Comparison of ENCODE assay signal across 14 cellular contexts in the genomic region with DNA sequence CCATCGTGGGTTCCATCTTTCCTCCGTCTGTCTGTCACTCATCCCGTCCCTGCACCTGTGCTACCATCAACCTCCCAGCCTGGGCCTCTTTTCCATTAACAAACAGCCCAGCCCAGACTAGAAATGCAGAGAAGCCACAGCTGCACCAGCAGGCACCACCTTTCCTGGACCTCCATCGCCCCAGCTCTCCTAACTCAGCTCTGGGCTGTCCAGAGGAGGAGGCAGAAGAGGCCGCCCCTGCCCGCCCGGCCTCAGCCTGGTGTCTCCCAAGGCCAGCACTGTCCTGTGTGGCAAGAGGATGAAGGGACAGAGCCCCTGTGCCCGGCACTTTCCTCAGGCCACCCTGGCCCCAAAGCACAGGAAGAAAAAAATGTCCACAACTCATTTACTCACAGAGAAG.
DNase-seq lines count a peak whose midpoint lies in the region; ATAC-seq and TF ChIP-seq lines count a peak whose summit lies in the region.
"Had no signal": no experiment of that assay in that cellular context is flagged by ENCODE, and none has a peak within 500 bp of the region (broad histone marks: within the 10 kb centered on the region; RNA-seq: fewer than 3 reads in every experiment).

No MANE protein-coding gene starts in this region.

- H3K79me1 ChIP-seq in IMR-90 (ENCODE audit: low read depth in 1 of 2, low read length in 2 of 2), result no peaks in the 10 kb centered on the region

- intact Hi-C loops in IMR-90 (cut with micrococcal nuclease) (no loop called here), Panc1 (cut with micrococcal nuclease; ENCODE audit: unreplicated experiment) (no loop called here), spleen (cut with DNase I; ENCODE audit: low total_unique reads) (no loop called here), posterior cingulate gyrus (cut with DNase I) (no loop called here)
- intact Hi-C loops in CD4-positive, alpha-beta memory T cell (cut with micrococcal nuclease), result no loop called here

- H3K18ac ChIP-seq in IMR-90 (ENCODE audit: low read depth, low read length), result no peak overlapping the region

- no peak for TF ChIP-seq CTCF in IMR-90 (conservative IDR thresholded peaks at IDR 0.05; ENCODE audit: low read depth, low read length)
- TF ChIP-seq CTCF in Panc1 (IDR thresholded peaks at IDR 0.05), result no peak
- no peak for TF ChIP-seq CTCF in neural progenitor cell (IDR thresholded peaks at IDR 0.05)
- no peak for TF ChIP-seq CTCF in spleen (IDR thresholded peaks at IDR 0.05 in 8 of 11, conservative IDR thresholded peaks at IDR 0.05 in 3 of 11)

- H2AFZ ChIP-seq in IMR-90 (replicated peaks; ENCODE audit: low read length, poor library complexity) (peak overlapping the region; percentile 21), neural progenitor cell (replicated peaks) (no peak overlapping the region)

- no CpG with 5 or more reads among the region's 8 CpGs for WGBS in IMR-90 (ENCODE audit: extremely low coverage in 2 of 2, insufficient read length in 1 of 2), 2 experiments
- WGBS in spleen, 5 donors, result 82 to 95% (median 88%) methylated on average over 7 to 8 of the region's 8 CpGs

- CTCF ChIA-PET in IMR-90 (lab: Yijun Ruan, JAX) (no interaction called here), Panc1 (lab: Charles Lee) (no interaction called here)
- CTCF ChIA-PET in CD4-positive, alpha-beta memory T cell (lab: Charles Lee; ENCODE audit: partially characterized antibody), result no interaction called here

- H3K27ac ChIP-seq in IMR-90 (ENCODE audit: insufficient read depth, low read length) (no peak overlapping the region), Panc1 (ENCODE audit: low read length) (no peak overlapping the region), neural progenitor cell (no peak overlapping the region), spleen (no peak overlapping the region)
- H3K27ac ChIP-seq in CD4-positive, alpha-beta memory T cell (ENCODE audit: low read depth, low read length), result no peak overlapping the region

- H2BK15ac ChIP-seq in IMR-90 (ENCODE audit: low read depth, low read length), result no peak overlapping the region

- no peaks in the 10 kb centered on the region for H3F3A ChIP-seq in neural progenitor cell (ENCODE audit: low read depth)

- H3K36me3 ChIP-seq in IMR-90 (ENCODE audit: control insufficient read depth, insufficient read depth, low read length) (no peaks in the 10 kb centered on the region), Panc1 (ENCODE audit: control insufficient read depth, insufficient read depth, low read length) (no peaks in the 10 kb centered on the region), neural progenitor cell (no peaks in the 10 kb centered on the region), spleen (no peaks in the 10 kb centered on the region)
- no peaks in the 10 kb centered on the region for H3K36me3 ChIP-seq in CD4-positive, alpha-beta memory T cell (ENCODE audit: insufficient read depth, low read length)
- H3K36me3 ChIP-seq: BE2C had no signal

- no peak overlapping the region for H3K27ac Mint-ChIP-seq in neural progenitor cell
- H3K27ac Mint-ChIP-seq in CD4-positive, alpha-beta memory T cell, result no peak overlapping the region

- H3K27me3 ChIP-seq in IMR-90 (ENCODE audit: control insufficient read depth, insufficient read depth, low read length), result no peaks in the 10 kb centered on the region
- H3K27me3 ChIP-seq in Panc1 (ENCODE audit: control insufficient read depth, insufficient read depth, low read length), result no peaks in the 10 kb centered on the region; the same call in 1 of the 2 replicates
- no peaks in the 10 kb centered on the region for H3K27me3 ChIP-seq in neural progenitor cell
- peaks cover 0 to 19% (median 0%) of the 10 kb centered on the region in 7 donors for H3K27me3 ChIP-seq in spleen (replicated peaks in 1 of 7)
- H3K27me3 ChIP-seq in CD4-positive, alpha-beta memory T cell (ENCODE audit: insufficient read depth, low read length), result no peaks in the 10 kb centered on the region
- H3K27me3 ChIP-seq: BE2C had no signal

- H3K27me3 Mint-ChIP-seq in neural progenitor cell (ENCODE audit: insufficient read depth, low read depth), result peaks cover 18% of the 10 kb centered on the region
- H3K27me3 Mint-ChIP-seq in CD4-positive, alpha-beta memory T cell, result no peaks in the 10 kb centered on the region
- H3K27me3 Mint-ChIP-seq: CD4-positive, CD25-positive, alpha-beta regulatory T cell had no signal

- no peak overlapping the region for H4K8ac ChIP-seq in IMR-90 (ENCODE audit: low read depth in 2 of 2, low read length in 2 of 2)

- H3K4me3 Mint-ChIP-seq in neural progenitor cell, result peak overlapping the region; percentile 27
- no peak overlapping the region for H3K4me3 Mint-ChIP-seq in CD4-positive, alpha-beta memory T cell
- H3K4me3 Mint-ChIP-seq: CD4-positive, CD25-positive, alpha-beta regulatory T cell; H9 had no signal

- no peak overlapping the region for H3K23ac ChIP-seq in IMR-90 (ENCODE audit: low read depth, low read length)

- H2AK9ac ChIP-seq in IMR-90 (replicated peaks; ENCODE audit: low read depth, low read length, poor library complexity), result no peak overlapping the region

- dilution Hi-C loops in IMR-90 (cut with HindIII; ENCODE audit: low sequenced_read_pairs, unreplicated experiment), result no loop called here

- no peak overlapping the region for H4K91ac ChIP-seq in IMR-90 (ENCODE audit: insufficient read depth, low read depth, low read length)

- H3K36me3 Mint-ChIP-seq in neural progenitor cell, result no peaks in the 10 kb centered on the region
- no peaks in the 10 kb centered on the region for H3K36me3 Mint-ChIP-seq in CD4-positive, alpha-beta memory T cell
- H3K36me3 Mint-ChIP-seq: CD4-positive, CD25-positive, alpha-beta regulatory T cell had no signal

- H3K4me3 ChIP-seq in IMR-90 (ENCODE audit: insufficient read depth, low read depth, low read length), result no peak overlapping the region
- H3K4me3 ChIP-seq in Panc1 (ENCODE audit: low read depth in 2 of 2, low read length in 2 of 2), result no peak overlapping the region
- H3K4me3 ChIP-seq in neural progenitor cell, result no peak overlapping the region
- no peak overlapping the region for H3K4me3 ChIP-seq in spleen
- H3K4me3 ChIP-seq in CD4-positive, alpha-beta memory T cell (ENCODE audit: low read length in 2 of 2), result no peak overlapping the region

- no peak overlapping the region for H2BK20ac ChIP-seq in IMR-90 (ENCODE audit: low read depth, low read length)

- no peak overlapping the region for H2AK5ac ChIP-seq in IMR-90 (ENCODE audit: low read depth, low read length)

- H3K4me1 ChIP-seq in IMR-90 (ENCODE audit: control insufficient read depth, insufficient read depth, low read length), result no peaks in the 10 kb centered on the region
- H3K4me1 ChIP-seq in Panc1 (ENCODE audit: control insufficient read depth, insufficient read depth, low read length), result no peaks in the 10 kb centered on the region; the same call in 1 of the 2 replicates
- no peaks in the 10 kb centered on the region for H3K4me1 ChIP-seq in neural progenitor cell
- H3K4me1 ChIP-seq in spleen, result no peaks in the 10 kb centered on the region
- H3K4me1 ChIP-seq in CD4-positive, alpha-beta memory T cell (ENCODE audit: insufficient read depth, low read length), result no peaks in the 10 kb centered on the region
- H3K4me1 ChIP-seq: BE2C, Caco-2 had no signal

- H3K9ac ChIP-seq in IMR-90 (ENCODE audit: low read depth, low read length) (no peak overlapping the region), neural progenitor cell (no peak overlapping the region)

- POLR2A ChIA-PET in IMR-90 (lab: Charles Lee; ENCODE audit: unreplicated experiment) (no interaction called here), Panc1 (lab: Charles Lee) (no interaction called here)
- POLR2A ChIA-PET in CD4-positive, alpha-beta memory T cell (lab: Charles Lee; ENCODE audit: partially characterized antibody), result no interaction called here

- H4K5ac ChIP-seq in IMR-90 (ENCODE audit: low read depth, low read length), result no peak overlapping the region

- H3K4me2 ChIP-seq in IMR-90 (ENCODE audit: low read depth, low read length) (no peak overlapping the region), neural progenitor cell (no peak overlapping the region)

- no peaks in the 10 kb centered on the region for H4K20me1 ChIP-seq in IMR-90 (ENCODE audit: insufficient read depth, low read length)
- peaks cover 4% of the 10 kb centered on the region for H4K20me1 ChIP-seq in neural progenitor cell (ENCODE audit: low read depth)

- H3K4me1 Mint-ChIP-seq in neural progenitor cell, result peaks cover 13% of the 10 kb centered on the region
- no peaks in the 10 kb centered on the region for H3K4me1 Mint-ChIP-seq in CD4-positive, alpha-beta memory T cell
- H3K4me1 Mint-ChIP-seq: CD4-positive, CD25-positive, alpha-beta regulatory T cell had no signal

- H3K9me3 ChIP-seq in IMR-90 (ENCODE audit: control insufficient read depth, insufficient read depth, low read length) (peaks cover 58% of the 10 kb centered on the region), Panc1 (ENCODE audit: control insufficient read depth, insufficient read depth, low read depth, low read length) (no peaks in the 10 kb centered on the region), neural progenitor cell (ENCODE audit: low read depth) (no peaks in the 10 kb centered on the region), spleen (no peaks in the 10 kb centered on the region)
- H3K9me3 ChIP-seq in CD4-positive, alpha-beta memory T cell (ENCODE audit: control insufficient read depth in 1 of 2, low read length in 2 of 2), result no peaks in the 10 kb centered on the region
- H3K9me3 ChIP-seq: BE2C, Caco-2 had no signal

- H3K4ac ChIP-seq in IMR-90 (ENCODE audit: low read depth, low read length), result no peak overlapping the region

- no peak overlapping the region for H3K14ac ChIP-seq in IMR-90 (replicated peaks; ENCODE audit: low read depth, low read length)

- H3K9me1 ChIP-seq in IMR-90 (ENCODE audit: insufficient read depth, low read length), result no peaks in the 10 kb centered on the region

- DNase-seq in IMR-90 (no peak), Panc1 (ENCODE audit: low read depth, low spot score) (no peak), neural progenitor cell (ENCODE audit: low spot score) (no peak), spleen (peak; percentile 66), posterior cingulate gyrus (no peak)
- DNase-seq in effector CD4-positive, alpha-beta T cell, result no peak
- DNase-seq in CD4-positive, alpha-beta memory T cell, result no peak
- DNase-seq in activated naive CD4-positive, alpha-beta T cell treated with anti-CD3 and anti-CD28 coated beads, Interleukin-2, amount 50 U/mL, for 16 hours, result no peak
- DNase-seq: ACHN; BE2C; C1 segment of cervical spinal cord; CD4-positive, CD25-positive, alpha-beta regulatory T cell; H9 had no signal

- no peak for TF ChIP-seq RAD21 in IMR-90 (IDR thresholded peaks at IDR 0.05; ENCODE audit: low read length)

- no peaks in the 10 kb centered on the region for H3K79me2 ChIP-seq in neural progenitor cell (ENCODE audit: low read depth)

- H2BK120ac ChIP-seq in IMR-90 (ENCODE audit: low read depth, low read length), result no peak overlapping the region

- TF ChIP-seq POLR2A in IMR-90 (IDR thresholded peaks at IDR 0.05; ENCODE audit: low read depth, low read length) (no peak), spleen (IDR thresholded peaks at IDR 0.05) (no peak)

- no TSS peak for BruUV-seq in IMR-90 (replicated peaks; lab: Mats Ljungman, UMichigan)
- no TSS peak for BruUV-seq in Panc1 (replicated peaks; lab: Mats Ljungman, UMichigan)

- no peak overlapping the region for H3K56ac ChIP-seq in IMR-90 (ENCODE audit: extremely low read depth, insufficient read depth, low read length)

- H3K9me3 Mint-ChIP-seq in neural progenitor cell, result no peaks in the 10 kb centered on the region
- peaks cover 0 to 2% (median 0%) of the 10 kb centered on the region in 8 donors for H3K9me3 Mint-ChIP-seq in CD4-positive, alpha-beta memory T cell
- H3K9me3 Mint-ChIP-seq: H9 had no signal

- no peak for ATAC-seq in IMR-90 (ENCODE audit: low read depth)
- ATAC-seq in Panc1, result peak; percentile 59

- in situ Hi-C loops in IMR-90 (cut with MboI; ENCODE audit: low sequenced_read_pairs), result loop anchor here (5.0 kb wide), 1 partner anchor 55 kb away; no protein-coding TSS in a partner anchor
- in situ Hi-C loops in Panc1 (cut with HindIII; ENCODE audit: low pct_unique_long_range_greater_than_20kb, low sequenced_read_pairs), result no loop called here

- no peak overlapping the region for H2BK5ac ChIP-seq in IMR-90 (ENCODE audit: low read depth, low read length, poor library complexity, severe bottlenecking)
